In the genomic region with DNA sequence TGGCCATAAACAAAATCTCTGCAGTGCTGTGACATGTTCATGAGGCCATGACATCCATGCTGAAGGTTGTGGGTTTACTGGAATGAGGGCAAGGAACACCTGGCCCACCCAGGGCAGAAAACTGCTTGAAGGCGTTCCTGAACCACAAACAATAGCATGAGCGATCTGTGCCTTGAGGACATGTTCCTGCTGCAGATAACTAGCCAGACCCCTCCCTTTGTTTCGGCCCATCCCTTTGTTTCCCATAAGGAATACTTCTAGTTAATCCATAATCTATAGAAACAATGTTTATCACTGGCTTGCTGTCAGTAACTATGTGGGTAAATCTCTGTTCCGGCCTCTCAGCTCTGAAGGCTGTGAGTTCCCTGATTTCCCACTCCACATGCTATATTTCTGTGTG, we compare ENCODE assay signal across 27 cellular contexts.
"Had no signal": no experiment of that assay in that cellular context is flagged by ENCODE, and none has a peak within 500 bp of the region (broad histone marks: within the 10 kb centered on the region; RNA-seq: fewer than 3 reads in every experiment).

No MANE protein-coding gene starts in this region.

- H3K36me3 ChIP-seq: stomach, suprapubic skin, thoracic aorta, thyroid gland, tibial artery, tibial nerve, transverse colon, upper lobe of left lung, upper lobe of right lung, uterus, vagina had no signal

- DNase-seq: stimulated activated CD4-positive, alpha-beta T cell treated with anti-CD3 and anti-CD28 coated beads, Interleukin-2, amount 100 ng/mL, for 48 hours; stimulated activated CD4-positive, alpha-beta T cell treated with anti-CD3 and anti-CD28 coated beads, Interleukin-4, amount 100 ng/mL, for 1 hour; stimulated activated CD4-positive, alpha-beta T cell treated with anti-CD3 and anti-CD28 coated beads, Interleukin-4, amount 100 ng/mL, for 24 hours; stimulated activated CD4-positive, alpha-beta T cell treated with anti-CD3 and anti-CD28 coated beads, Interleukin-4, amount 100 ng/mL, for 4 hours; stimulated activated CD8-positive, alpha-beta memory T cell treated with anti-CD3 and anti-CD28 coated beads, Interleukin-4, amount 100 ng/mL, for 48 hours; stimulated activated naive B cell treated with anti-CD40 and anti-IgM and Interleukin-4, amounts not matched to agents 10 μg/mL and 1 μg/mL and 100 μg/mL, for 72 hours; stimulated activated naive CD4-positive, alpha-beta T cell; stimulated activated naive CD4-positive, alpha-beta T cell treated with Interleukin-2 at 50 U/mL for 16 hours; stimulated activated naive CD8-positive, alpha-beta T cell treated with anti-CD3 and anti-CD28 coated beads, Interleukin-15, amount 100 ng/mL, for 72 hours; stimulated activated naive CD8-positive, alpha-beta T cell treated with anti-CD3 and anti-CD28 coated beads, Interleukin-15, Interleukin-2, amounts not matched to agents 100 U/mL and 50 U/mL, for 24 hours; stomach; substantia nigra; testis; thyroid gland; tibial artery; transverse colon; trophoblast cell; upper lobe of left lung; upper lobe of right lung; uterus had no signal

- H3K4me1 ChIP-seq: testis, tibial artery, tibial nerve, upper lobe of right lung, uterus, vagina had no signal

- H3K27ac ChIP-seq: stomach, suprapubic skin, testis, thoracic aorta, thyroid gland, tibial artery, tibial nerve, transverse colon, upper lobe of left lung, upper lobe of right lung, uterus, vagina had no signal

- ATAC-seq: stimulated activated effector memory CD8-positive, alpha-beta T cell treated with anti-CD3 and anti-CD28 coated beads, Interleukin-12 subunit alpha, Interleukin-12 subunit beta, amount 100 ng/mL, for 72 hours; stimulated activated memory B cell treated with anti-CD40 and anti-IgM and Interleukin-4, amounts not matched to agents 10 μg/mL and 1 μg/mL and 100 μg/mL, for 72 hours; stimulated activated naive B cell treated with anti-CD40 and anti-IgM and Interleukin-4, amounts not matched to agents 10 μg/mL and 1 μg/mL and 100 μg/mL, for 72 hours; stimulated activated naive CD8-positive, alpha-beta T cell treated with anti-CD3 and anti-CD28 coated beads, Interleukin-15, amount 100 ng/mL, for 72 hours; stimulated activated naive CD8-positive, alpha-beta T cell treated with anti-CD3 and anti-CD28 coated beads, Interleukin-15, Interleukin-2, amounts not matched to agents 100 U/mL and 50 U/mL, for 24 hours; upper lobe of right lung had no signal

- H3K4me3 ChIP-seq: stomach, suprapubic skin, testis, thoracic aorta, thyroid gland, tibial artery, tibial nerve, transverse colon, upper lobe of left lung, upper lobe of right lung, uterus, vagina had no signal

- H3K27me3 ChIP-seq: stomach, suprapubic skin, testis, thyroid gland, tibial artery, tibial nerve, transverse colon, upper lobe of left lung, upper lobe of right lung, uterus, vagina had no signal

- FAIRE-seq: urothelium cell line had no signal

- H3K9me3 ChIP-seq: suprapubic skin, testis, thoracic aorta, thyroid gland, tibial artery, transverse colon, upper lobe of right lung, uterus, vagina had no signal
